ENCODE assay signal across 8 cellular contexts in genomic region chr4:76951333-76952033, GRCh38. TPM values are rescaled to one million over a fixed set of nuclear protein-coding genes. Genes with fewer than 3 reads are reported as not detected.
A peak's percentile ranks its signal among the peaks of the same experiment; 100 is the strongest.
DNase-seq lines count a peak whose midpoint lies in the region; ATAC-seq and TF ChIP-seq lines count a peak whose summit lies in the region.

No MANE protein-coding gene starts in this region.

- no peaks in the 10 kb centered on the region for H3K27me3 ChIP-seq in right atrium auricular region
- H3K27me3 ChIP-seq in aorta (ENCODE audit: control insufficient read depth in 1 of 2, insufficient read depth in 2 of 2, low read length in 1 of 2): no peaks in the 10 kb centered on the region

- DNase-seq in right atrium auricular region (ENCODE audit: low spot score) (no peak), Right ventricle myocardium superior (no peak), MCF 10A (ENCODE audit: unreplicated experiment) (no peak), aorta (no peak), epidermal melanocyte (ENCODE audit: insufficient read length, low spot score) (no peak), OCI-M2 (lab: John Stamatoyannopoulos, UW; ENCODE audit: unreplicated experiment) (no peak), cerebellar cortex (ENCODE audit: low spot score) (no peak)

- TF ChIP-seq CTCF in right atrium auricular region (IDR thresholded peaks at IDR 0.05): no peak
- TF ChIP-seq CTCF in MCF 10A (IDR thresholded peaks at IDR 0.05; ENCODE audit: unreplicated experiment): no peak

- H3K27ac ChIP-seq in right atrium auricular region (peak overlapping the region; percentile 88 to 91), mesodermal cell (ENCODE audit: low read depth, low read length, severe bottlenecking) (peak overlapping the region; percentile 90), aorta (ENCODE audit: low read depth in 1 of 2, low read length in 2 of 2) (peak overlapping the region in 1 of 2 donors; percentile 25)

- WGBS in mesodermal cell (ENCODE audit: insufficient coverage in 2 of 2), 2 experiments: 0% methylated on average over 1 of the region's 9 CpGs
- WGBS in aorta, 2 donors: 23 to 35% methylated on average over 9 of the region's 9 CpGs

- peaks cover 2% of the 10 kb centered on the region for H3K36me3 Mint-ChIP-seq in MCF 10A (ENCODE audit: insufficient read depth, unreplicated experiment)

- CTCF ChIA-PET in MCF 10A (lab: Yijun Ruan, JAX): interaction anchor here (0.6 to 0.9 kb wide), 4 partner anchors 11 to 438 kb away, joined by 3 to 5 read pairs (median 4); no protein-coding TSS in a partner anchor

- no peak for ATAC-seq in Right ventricle myocardium superior (ENCODE audit: poor library complexity)
- no peak for ATAC-seq in aorta (ENCODE audit: low FRiP score)

- peaks cover 0 to 39% of the 10 kb centered on the region in 2 donors for H3K4me1 ChIP-seq in right atrium auricular region
- peaks cover 15% of the 10 kb centered on the region for H3K4me1 ChIP-seq in mesodermal cell (ENCODE audit: control insufficient read depth, insufficient read depth, low read length, poor library complexity, severe bottlenecking)
- peaks cover 2% of the 10 kb centered on the region in 2 donors for H3K4me1 ChIP-seq in aorta (ENCODE audit: control insufficient read depth in 1 of 2, insufficient read depth in 2 of 2, low read length in 2 of 2)

- H3K4me3 ChIP-seq in right atrium auricular region (peak overlapping the region; percentile 54 to 84), mesodermal cell (ENCODE audit: extremely low read depth, insufficient read depth, low read length, poor library complexity, severe bottlenecking) (peak overlapping the region; percentile 99), aorta (ENCODE audit: low read length in 2 of 2) (peak overlapping the region; percentile 84 to 92)

- BruUV-seq in MCF 10A (replicated peaks; lab: Mats Ljungman, UMichigan): TSS peak; percentile 27

- H3K9me3 Mint-ChIP-seq in MCF 10A (ENCODE audit: unreplicated experiment): no peaks in the 10 kb centered on the region

- H3K36me3 ChIP-seq in right atrium auricular region (no peaks in the 10 kb centered on the region), mesodermal cell (ENCODE audit: control insufficient read depth, insufficient read depth, low read length) (peaks cover 50% of the 10 kb centered on the region), aorta (ENCODE audit: control insufficient read depth in 1 of 2, insufficient read depth in 2 of 2, low read length in 1 of 2) (no peaks in the 10 kb centered on the region)

- no peaks in the 10 kb centered on the region for H3K27me3 Mint-ChIP-seq in MCF 10A (ENCODE audit: insufficient read depth, unreplicated experiment)

- H3K9me3 ChIP-seq in right atrium auricular region (no peaks in the 10 kb centered on the region), mesodermal cell (ENCODE audit: control insufficient read depth, low read length) (no peaks in the 10 kb centered on the region), aorta (ENCODE audit: control insufficient read depth, low read length) (no peaks in the 10 kb centered on the region)

- peaks cover 43% of the 10 kb centered on the region for H3K4me1 Mint-ChIP-seq in MCF 10A (ENCODE audit: insufficient read depth, unreplicated experiment)

- H3K27ac Mint-ChIP-seq in MCF 10A (ENCODE audit: low read depth, unreplicated experiment): peak overlapping the region; percentile 76

- intact Hi-C loops in Right ventricle myocardium superior (cut with DNase I): loop anchor here (10.0 kb wide), 1 partner anchor 53 kb away; no protein-coding TSS in a partner anchor
- intact Hi-C loops in MCF 10A (cut with micrococcal nuclease): loop anchor here (2.0 to 10.0 kb wide), 3 partner anchors 93 to 206 kb away; partner anchors contain the start of gene CCNG2
- intact Hi-C loops in aorta (cut with DNase I): loop anchor here in 1 of 2 donors (5.0 kb wide), 2 partner anchors 36 to 51 kb away; no protein-coding TSS in a partner anchor

- POLR2A ChIA-PET in MCF 10A (lab: Yijun Ruan, JAX): interaction anchor here (0.7 to 6.1 kb wide), 12 partner anchors 10 to 614 kb away, joined by 3 to 36 read pairs (median 3); no protein-coding TSS in a partner anchor

- H3K4me3 Mint-ChIP-seq in MCF 10A (ENCODE audit: unreplicated experiment): peak overlapping the region; percentile 81

RNA-seq across cellular contexts. Expression of gene SEPTIN11, which starts 1.9 kb away (rescaled TPM):
- total RNA-seq in right atrium auricular region: 10 to 100 TPM; 34.9 to 59.0 TPM
- 25.4 TPM for total RNA-seq in Right ventricle myocardium superior
- 57.1 and 82.7 TPM in 2 replicates for total RNA-seq in MCF 10A (2022)
- polyA plus RNA-seq in mesodermal cell (2013, experiment 1 of 2): 294 TPM
- 302 TPM for polyA plus RNA-seq in mesodermal cell (2013, experiment 2 of 2)
- total RNA-seq in aorta: 100 to 1,000 TPM in 1 of 2 donors, 10 to 100 TPM in 1; 86.1 to 120 TPM
- polyA plus RNA-seq in aorta: 100 to 1,000 TPM in 1 of 2 donors, 10 to 100 TPM in 1; 39.6 to 110 TPM

RNA-seq across cellular contexts. Expression of gene SOWAHB, which starts 53.5 kb away (rescaled TPM):
- total RNA-seq in right atrium auricular region: not detected
- not detected for total RNA-seq in Right ventricle myocardium superior
- total RNA-seq in MCF 10A (2022): 0.12 and 0.58 TPM in 2 replicates
- polyA plus RNA-seq in mesodermal cell (2013, experiment 1 of 2): 0.41 TPM
- polyA plus RNA-seq in mesodermal cell (2013, experiment 2 of 2): 0.35 TPM
- under 1 TPM in 1 of 2 donors, not detected in 1; 0.32 TPM for total RNA-seq in aorta
- polyA plus RNA-seq in aorta: under 1 TPM; 0.26 to 0.88 TPM
